8 cellular contexts compared by ENCODE assay signal in the genomic region with DNA sequence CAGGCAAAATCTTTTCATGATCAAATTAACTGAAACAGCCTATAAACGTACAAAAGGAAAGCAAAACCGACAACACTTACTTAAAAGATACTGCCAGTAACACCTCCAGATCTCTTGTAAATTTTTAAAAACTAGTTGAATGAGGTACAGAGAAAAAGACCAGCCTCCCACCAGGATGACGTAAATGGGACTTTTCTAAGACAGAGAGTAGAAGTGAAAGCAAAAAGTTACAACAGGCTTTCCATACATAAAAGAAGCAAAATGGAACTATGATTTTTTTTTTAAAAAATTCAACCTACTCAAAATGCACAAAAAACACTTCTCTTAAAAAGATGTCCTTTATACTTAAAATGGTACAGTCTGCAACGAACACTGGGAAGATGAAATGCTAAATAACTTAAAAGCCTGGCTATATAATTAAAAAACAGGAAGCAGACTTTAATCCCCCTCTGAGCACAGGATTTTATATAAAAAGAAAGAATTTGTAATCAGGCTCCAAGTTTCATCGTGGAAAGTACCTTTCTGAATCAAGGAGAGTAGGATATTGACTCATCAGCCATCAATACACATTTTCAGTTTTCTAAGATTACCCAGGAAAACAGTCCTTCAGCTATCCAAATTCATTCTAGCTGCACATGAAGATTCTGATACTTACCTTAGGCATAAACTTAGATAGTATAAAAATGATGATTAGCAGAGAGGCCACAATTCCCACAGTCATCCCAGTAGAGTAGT. TPM values are rescaled to one million over a fixed set of nuclear protein-coding genes. Genes with fewer than 3 reads are reported as not detected.
A peak's percentile ranks its signal among the peaks of the same experiment; 100 is the strongest.
DNase-seq lines count a peak whose midpoint lies in the region; ATAC-seq lines count a peak whose summit lies in the region.

No MANE protein-coding gene starts in this region.

- ATAC-seq in GM18511 (IDR thresholded peaks at IDR 0.05; ENCODE audit: unreplicated experiment) (peak; percentile 85), HG02884 (IDR thresholded peaks at IDR 0.05; ENCODE audit: unreplicated experiment) (peak; percentile 91), T-helper 17 cell (peak; percentile 97), naive B cell (ENCODE audit: low read depth in 2 of 2) (peak; percentile 92 to 94)

- H3K27ac Mint-ChIP-seq in T-helper 17 cell (peak overlapping the region; percentile 94), naive B cell (peak overlapping the region; percentile 67 to 96 (median 90))

- H3K36me3 Mint-ChIP-seq in T-helper 17 cell (ENCODE audit: low read depth), result peaks cover 3% of the 10 kb centered on the region
- peaks cover 0 to 5% of the 10 kb centered on the region in 2 donors for H3K36me3 Mint-ChIP-seq in naive B cell

- H3K9me3 Mint-ChIP-seq in naive B cell, result no peaks in the 10 kb centered on the region

- H3K9me3 ChIP-seq in T-helper 17 cell (ENCODE audit: control insufficient read depth, low read length, poor library complexity, severe bottlenecking), result no peaks in the 10 kb centered on the region

- H3K4me1 Mint-ChIP-seq in T-helper 17 cell (peaks cover 8% of the 10 kb centered on the region), naive B cell (peaks cover 3 to 33% (median 14%) of the 10 kb centered on the region in 3 donors)

- no peak for DNase-seq in T-helper 17 cell
- DNase-seq in naive B cell, result peak; percentile 43
- no peak for DNase-seq in 8988T
- DNase-seq in NCI-H2081 (lab: John Stamatoyannopoulos, UW), result no peak
- no peak for DNase-seq in AG08396 (ENCODE audit: low spot score)
- DNase-seq in EL, result no peak

- H3K27me3 Mint-ChIP-seq in T-helper 17 cell, result no peaks in the 10 kb centered on the region
- H3K27me3 Mint-ChIP-seq in naive B cell, result no peaks in the 10 kb centered on the region

- H3K4me3 Mint-ChIP-seq in T-helper 17 cell (peak overlapping the region; percentile 78), naive B cell (peak overlapping the region in 6 of 8 donors; percentile 9 to 76 (median 66))

RNA-seq across cellular contexts. Expression of gene MYO1A, which starts 14.2 kb away (rescaled TPM):
- under 1 TPM in 1 of 2 donors, not detected in 1; 0.70 TPM for total RNA-seq in T-helper 17 cell
- polyA plus RNA-seq in naive B cell (ENCODE audit: low read depth in 6 of 6), result not detected

RNA-seq across cellular contexts. Expression of gene NEMP1, which starts 14.4 kb away (rescaled TPM):
- total RNA-seq in T-helper 17 cell, result 10 to 100 TPM; 12.2 to 14.1 TPM
- polyA plus RNA-seq in naive B cell (ENCODE audit: low read depth in 6 of 6), result 1 to 10 TPM; 3.9 to 7.1 (median 5.9) TPM

RNA-seq across cellular contexts. Expression of gene NAB2, which starts 24.8 kb away (rescaled TPM):
- 1 to 10 TPM; 4.0 to 5.0 TPM for total RNA-seq in T-helper 17 cell
- polyA plus RNA-seq in naive B cell (ENCODE audit: low read depth in 6 of 6), result 1 to 10 TPM in 5 of 6 donors, under 1 TPM in 1; 0.54 to 2.6 (median 1.6) TPM

RNA-seq across cellular contexts. Expression of gene STAT6, which starts 47.0 kb away (rescaled TPM):
- 100 to 1,000 TPM; 205 to 253 TPM for total RNA-seq in T-helper 17 cell
- 100 to 1,000 TPM in 5 of 6 donors, 10 to 100 TPM in 1; 88.2 to 172 (median 159) TPM for polyA plus RNA-seq in naive B cell (ENCODE audit: low read depth in 6 of 6)

RNA-seq across cellular contexts. Expression of gene TAC3, which starts 47.8 kb away (rescaled TPM):
- not detected for total RNA-seq in T-helper 17 cell
- not detected for polyA plus RNA-seq in naive B cell (ENCODE audit: low read depth in 6 of 6)
